Comparison of ENCODE assay signal across 1 cellular context in the genomic region with DNA sequence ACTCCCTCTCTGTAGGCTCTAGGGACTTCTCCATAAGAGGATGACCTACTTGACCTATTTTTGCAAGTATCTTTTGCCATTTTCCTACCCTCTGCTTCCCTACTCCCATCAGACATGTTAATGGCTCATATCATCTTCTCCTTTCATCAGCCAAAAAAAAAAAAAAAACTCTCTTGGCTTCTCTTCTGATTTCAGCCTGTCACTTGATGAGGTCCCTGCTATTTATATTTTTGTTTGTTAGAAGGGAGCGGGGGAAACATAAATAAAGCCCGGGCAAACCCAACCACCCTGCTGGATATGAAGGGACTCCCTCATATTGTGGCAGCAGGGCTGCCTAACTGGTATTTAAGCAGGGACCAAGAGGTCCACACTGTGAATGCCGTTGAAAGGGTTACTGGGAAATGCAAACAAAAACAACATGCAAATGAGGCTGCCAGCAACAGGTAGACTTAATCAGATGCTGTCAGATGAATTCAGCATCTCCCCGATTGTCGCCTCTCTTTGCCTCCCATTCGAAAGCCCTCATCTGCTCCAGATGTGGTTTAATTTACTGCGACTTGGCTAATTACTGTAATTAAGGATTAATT.
TF ChIP-seq lines count a peak whose summit lies in the region.

No MANE protein-coding gene starts in this region.

TF ChIP-seq in GM23338, 12 proteins besides CTCF, POLR2A, EP300 and RAD21 (continued from another document):
- TF ChIP-seq, protein P1, sequence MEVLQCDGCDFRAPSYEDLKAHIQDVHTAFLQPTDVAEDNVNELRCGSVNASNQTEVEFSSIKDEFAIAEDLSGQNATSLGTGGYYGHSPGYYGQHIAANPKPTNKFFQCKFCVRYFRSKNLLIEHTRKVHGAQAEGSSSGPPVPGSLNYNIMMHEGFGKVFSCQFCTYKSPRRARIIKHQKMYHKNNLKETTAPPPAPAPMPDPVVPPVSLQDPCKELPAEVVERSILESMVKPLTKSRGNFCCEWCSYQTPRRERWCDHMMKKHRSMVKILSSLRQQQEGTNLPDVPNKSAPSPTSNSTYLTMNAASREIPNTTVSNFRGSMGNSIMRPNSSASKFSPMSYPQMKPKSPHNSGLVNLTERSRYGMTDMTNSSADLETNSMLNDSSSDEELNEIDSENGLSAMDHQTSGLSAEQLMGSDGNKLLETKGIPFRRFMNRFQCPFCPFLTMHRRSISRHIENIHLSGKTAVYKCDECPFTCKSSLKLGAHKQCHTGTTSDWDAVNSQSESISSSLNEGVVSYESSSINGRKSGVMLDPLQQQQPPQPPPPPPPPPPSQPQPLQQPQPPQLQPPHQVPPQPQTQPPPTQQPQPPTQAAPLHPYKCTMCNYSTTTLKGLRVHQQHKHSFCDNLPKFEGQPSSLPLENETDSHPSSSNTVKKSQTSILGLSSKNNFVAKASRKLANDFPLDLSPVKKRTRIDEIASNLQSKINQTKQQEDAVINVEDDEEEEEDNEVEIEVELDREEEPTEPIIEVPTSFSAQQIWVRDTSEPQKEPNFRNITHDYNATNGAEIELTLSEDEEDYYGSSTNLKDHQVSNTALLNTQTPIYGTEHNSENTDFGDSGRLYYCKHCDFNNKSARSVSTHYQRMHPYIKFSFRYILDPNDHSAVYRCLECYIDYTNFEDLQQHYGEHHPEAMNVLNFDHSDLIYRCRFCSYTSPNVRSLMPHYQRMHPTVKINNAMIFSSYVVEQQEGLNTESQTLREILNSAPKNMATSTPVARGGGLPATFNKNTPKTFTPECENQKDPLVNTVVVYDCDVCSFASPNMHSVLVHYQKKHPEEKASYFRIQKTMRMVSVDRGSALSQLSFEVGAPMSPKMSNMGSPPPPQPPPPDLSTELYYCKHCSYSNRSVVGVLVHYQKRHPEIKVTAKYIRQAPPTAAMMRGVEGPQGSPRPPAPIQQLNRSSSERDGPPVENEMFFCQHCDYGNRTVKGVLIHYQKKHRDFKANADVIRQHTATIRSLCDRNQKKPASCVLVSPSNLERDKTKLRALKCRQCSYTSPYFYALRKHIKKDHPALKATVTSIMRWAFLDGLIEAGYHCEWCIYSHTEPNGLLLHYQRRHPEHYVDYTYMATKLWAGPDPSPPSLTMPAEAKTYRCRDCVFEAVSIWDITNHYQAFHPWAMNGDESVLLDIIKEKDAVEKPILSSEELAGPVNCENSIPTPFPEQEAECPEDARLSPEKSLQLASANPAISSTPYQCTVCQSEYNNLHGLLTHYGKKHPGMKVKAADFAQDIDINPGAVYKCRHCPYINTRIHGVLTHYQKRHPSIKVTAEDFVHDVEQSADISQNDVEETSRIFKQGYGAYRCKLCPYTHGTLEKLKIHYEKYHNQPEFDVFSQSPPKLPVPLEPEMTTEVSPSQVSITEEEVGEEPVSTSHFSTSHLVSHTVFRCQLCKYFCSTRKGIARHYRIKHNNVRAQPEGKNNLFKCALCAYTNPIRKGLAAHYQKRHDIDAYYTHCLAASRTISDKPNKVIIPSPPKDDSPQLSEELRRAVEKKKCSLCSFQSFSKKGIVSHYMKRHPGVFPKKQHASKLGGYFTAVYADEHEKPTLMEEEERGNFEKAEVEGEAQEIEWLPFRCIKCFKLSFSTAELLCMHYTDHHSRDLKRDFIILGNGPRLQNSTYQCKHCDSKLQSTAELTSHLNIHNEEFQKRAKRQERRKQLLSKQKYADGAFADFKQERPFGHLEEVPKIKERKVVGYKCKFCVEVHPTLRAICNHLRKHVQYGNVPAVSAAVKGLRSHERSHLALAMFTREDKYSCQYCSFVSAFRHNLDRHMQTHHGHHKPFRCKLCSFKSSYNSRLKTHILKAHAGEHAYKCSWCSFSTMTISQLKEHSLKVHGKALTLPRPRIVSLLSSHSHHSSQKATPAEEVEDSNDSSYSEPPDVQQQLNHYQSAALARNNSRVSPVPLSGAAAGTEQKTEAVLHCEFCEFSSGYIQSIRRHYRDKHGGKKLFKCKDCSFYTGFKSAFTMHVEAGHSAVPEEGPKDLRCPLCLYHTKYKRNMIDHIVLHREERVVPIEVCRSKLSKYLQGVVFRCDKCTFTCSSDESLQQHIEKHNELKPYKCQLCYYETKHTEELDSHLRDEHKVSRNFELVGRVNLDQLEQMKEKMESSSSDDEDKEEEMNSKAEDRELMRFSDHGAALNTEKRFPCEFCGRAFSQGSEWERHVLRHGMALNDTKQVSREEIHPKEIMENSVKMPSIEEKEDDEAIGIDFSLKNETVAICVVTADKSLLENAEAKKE (CRISPR knock-in tag; IDR thresholded peaks at IDR 0.05), result no peak
- TF ChIP-seq ZNF114 (CRISPR knock-in tag; IDR thresholded peaks at IDR 0.05) (no peak), CREB1 (CRISPR knock-in tag; IDR thresholded peaks at IDR 0.05; ENCODE audit: low read depth) (no peak), EZH2phosphoT487 (IDR thresholded peaks at IDR 0.05; ENCODE audit: unreplicated experiment) (no peak), EZH2 (IDR thresholded peaks at IDR 0.05; ENCODE audit: low read depth, unreplicated experiment) (no peak), ZNF331 (CRISPR knock-in tag; IDR thresholded peaks at IDR 0.05; ENCODE audit: low read depth) (no peak)
- TF ChIP-seq, protein P2, sequence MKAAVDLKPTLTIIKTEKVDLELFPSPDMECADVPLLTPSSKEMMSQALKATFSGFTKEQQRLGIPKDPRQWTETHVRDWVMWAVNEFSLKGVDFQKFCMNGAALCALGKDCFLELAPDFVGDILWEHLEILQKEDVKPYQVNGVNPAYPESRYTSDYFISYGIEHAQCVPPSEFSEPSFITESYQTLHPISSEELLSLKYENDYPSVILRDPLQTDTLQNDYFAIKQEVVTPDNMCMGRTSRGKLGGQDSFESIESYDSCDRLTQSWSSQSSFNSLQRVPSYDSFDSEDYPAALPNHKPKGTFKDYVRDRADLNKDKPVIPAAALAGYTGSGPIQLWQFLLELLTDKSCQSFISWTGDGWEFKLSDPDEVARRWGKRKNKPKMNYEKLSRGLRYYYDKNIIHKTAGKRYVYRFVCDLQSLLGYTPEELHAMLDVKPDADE (IDR thresholded peaks at IDR 0.05), result no peak
